In the genomic region with DNA sequence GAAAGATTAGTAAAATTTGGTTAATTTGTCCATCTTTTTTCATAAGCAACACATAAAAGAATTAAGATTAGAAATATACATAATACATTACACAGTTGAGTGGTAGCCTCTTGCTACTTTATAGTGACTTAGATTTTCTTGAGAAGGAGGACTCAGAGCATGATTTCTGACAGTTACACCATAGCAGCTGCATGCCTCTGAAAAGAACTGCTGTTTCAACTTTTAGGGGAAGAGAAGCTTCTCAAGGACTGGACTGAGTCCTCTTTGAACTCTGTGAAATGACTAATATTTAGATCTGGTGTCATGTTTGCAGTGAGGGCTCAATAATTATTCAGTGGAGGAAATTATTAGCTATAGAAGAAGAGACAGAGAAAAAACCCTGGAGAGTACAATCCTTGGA, we compare ENCODE assay signal across 17 cellular contexts.
"Had no signal": no experiment of that assay in that cellular context is flagged by ENCODE, and none has a peak within 500 bp of the region (broad histone marks: within the 10 kb centered on the region; RNA-seq: fewer than 3 reads in every experiment).

No MANE protein-coding gene starts in this region.

- H3K4me3 ChIP-seq: gastrocnemius medialis, heart right ventricle, mucosa of descending colon, pancreas, smooth muscle cell, tibial artery, upper lobe of right lung, vagina had no signal

- DNase-seq: dermis blood vessel endothelial cell; gastrocnemius medialis; heart right ventricle; hypothalamus; kidney glomerular epithelial cell; mucosa of descending colon; naive B cell; occipital lobe; pancreas; right cardiac atrium; stimulated activated CD4-positive, alpha-beta T cell treated with anti-CD3 and anti-CD28 coated beads, Interleukin-2, amount 100 ng/mL, for 48 hours; stimulated activated CD8-positive, alpha-beta memory T cell treated with anti-CD3 and anti-CD28 coated beads, Interleukin-4, amount 100 ng/mL, for 48 hours; stimulated activated naive CD8-positive, alpha-beta T cell treated with anti-CD3 and anti-CD28 coated beads, Interleukin-15, Interleukin-2, amounts not matched to agents 100 U/mL and 50 U/mL, for 24 hours; tibial artery; upper lobe of right lung had no signal

- H3K36me3 ChIP-seq: gastrocnemius medialis, heart right ventricle, pancreas, tibial artery, upper lobe of right lung, vagina had no signal

- H3K4me1 ChIP-seq: pancreas, tibial artery, upper lobe of right lung, vagina had no signal

- H3K9me3 ChIP-seq: gastrocnemius medialis, heart right ventricle, mucosa of descending colon, pancreas, tibial artery, upper lobe of right lung, vagina had no signal

- H3K4me2 ChIP-seq: smooth muscle cell had no signal

- H3K27me3 ChIP-seq: gastrocnemius medialis, heart right ventricle, pancreas, tibial artery, upper lobe of right lung, vagina had no signal

- H3K27ac ChIP-seq: gastrocnemius medialis, heart right ventricle, pancreas, tibial artery, upper lobe of right lung, vagina had no signal
